8 cellular contexts compared by ENCODE assay signal in genomic region chr9:83957029-83957513, GRCh38. TPM values are rescaled to one million over a fixed set of nuclear protein-coding genes. Genes with fewer than 3 reads are reported as not detected.
A peak's percentile ranks its signal among the peaks of the same experiment; 100 is the strongest.
DNase-seq lines count a peak whose midpoint lies in the region; ATAC-seq and TF ChIP-seq lines count a peak whose summit lies in the region.

No MANE protein-coding gene starts in this region.

- TF ChIP-seq EP300 in tibial nerve (IDR thresholded peaks at IDR 0.05), result no peak

- H3K27ac ChIP-seq in tibial nerve, result peak overlapping the region; percentile 70 to 93 (median 90)

- no peak for DNase-seq in activated naive CD4-positive, alpha-beta T cell treated with anti-CD3 and anti-CD28 coated beads, Interleukin-2, amount 10 ng/mL, durations not matched to agents 7 days and 5 days
- no peak for DNase-seq in activated naive CD4-positive, alpha-beta T cell treated with Interleukin-2 at 50 U/mL for 16 hours
- DNase-seq in left colon (peak in 1 of 2 donors; percentile 31), tibial nerve (ENCODE audit: low spot score in 2 of 2) (no peak), GDM1 (lab: John Stamatoyannopoulos, UW) (no peak), NCI-H2107 (lab: John Stamatoyannopoulos, UW) (no peak)

- H3K9me3 ChIP-seq in tibial nerve, result no peaks in the 10 kb centered on the region

- H3K4me3 Mint-ChIP-seq in activated naive CD4-positive, alpha-beta T cell treated with anti-CD3 and anti-CD28 coated beads, Interleukin-2, amount 10 ng/mL, durations not matched to agents 7 days and 5 days, result peak overlapping the region; percentile 92
- peak overlapping the region; percentile 99 for H3K4me3 Mint-ChIP-seq in activated T-helper 17 cell treated with anti-CD3 and anti-CD28 coated beads, Interleukin-2, amount 50 U/mL, for 72 hours

- H3K27me3 Mint-ChIP-seq in activated naive CD4-positive, alpha-beta T cell treated with anti-CD3 and anti-CD28 coated beads, Interleukin-2, amount 10 ng/mL, durations not matched to agents 7 days and 5 days, result peaks cover 9% of the 10 kb centered on the region
- H3K27me3 Mint-ChIP-seq in activated T-helper 17 cell treated with anti-CD3 and anti-CD28 coated beads, Interleukin-2, amount 50 U/mL, for 72 hours, result no peaks in the 10 kb centered on the region

- peak overlapping the region; percentile 67 to 84 (median 73) for H3K4me3 ChIP-seq in tibial nerve

- H3K27me3 ChIP-seq in tibial nerve, result no peaks in the 10 kb centered on the region

- H3K36me3 ChIP-seq in tibial nerve, result peaks cover 0 to 24% (median 0%) of the 10 kb centered on the region in 3 donors

- peaks cover 11% of the 10 kb centered on the region for H3K36me3 Mint-ChIP-seq in activated naive CD4-positive, alpha-beta T cell treated with anti-CD3 and anti-CD28 coated beads, Interleukin-2, amount 10 ng/mL, durations not matched to agents 7 days and 5 days
- peaks cover 37% of the 10 kb centered on the region for H3K36me3 Mint-ChIP-seq in activated T-helper 17 cell treated with anti-CD3 and anti-CD28 coated beads, Interleukin-2, amount 50 U/mL, for 72 hours (ENCODE audit: low read depth)

- H3K27ac Mint-ChIP-seq in activated naive CD4-positive, alpha-beta T cell treated with anti-CD3 and anti-CD28 coated beads, Interleukin-2, amount 10 ng/mL, durations not matched to agents 7 days and 5 days, result peak overlapping the region; percentile 33
- H3K27ac Mint-ChIP-seq in activated T-helper 17 cell treated with anti-CD3 and anti-CD28 coated beads, Interleukin-2, amount 50 U/mL, for 72 hours, result peak overlapping the region; percentile 97

- 19 to 26% methylated on average over 12 of the region's 12 CpGs for WGBS in tibial nerve, 2 donors

- no peak for ATAC-seq in activated T-helper 17 cell treated with anti-CD3 and anti-CD28 coated beads, Interleukin-2, amount 50 U/mL, for 72 hours (replicated peaks)
- ATAC-seq in left colon (peak; percentile 47), GM21717 (IDR thresholded peaks at IDR 0.05; ENCODE audit: unreplicated experiment) (no peak)

- H3K4me1 Mint-ChIP-seq in activated naive CD4-positive, alpha-beta T cell treated with anti-CD3 and anti-CD28 coated beads, Interleukin-2, amount 10 ng/mL, durations not matched to agents 7 days and 5 days, result peaks cover 27% of the 10 kb centered on the region
- H3K4me1 Mint-ChIP-seq in activated T-helper 17 cell treated with anti-CD3 and anti-CD28 coated beads, Interleukin-2, amount 50 U/mL, for 72 hours, result peaks cover 6% of the 10 kb centered on the region

- TF ChIP-seq POLR2A in tibial nerve (IDR thresholded peaks at IDR 0.05), result no peak

- CTCF ChIA-PET in activated naive CD4-positive, alpha-beta T cell treated with anti-CD3 and anti-CD28 coated beads, Interleukin-2, amount 10 ng/mL, durations not matched to agents 7 days and 5 days (lab: Charles Lee), result no interaction called here

- intact Hi-C loops in left colon (cut with DNase I, micrococcal nuclease), result no loop called here

- no peaks in the 10 kb centered on the region for H3K9me3 Mint-ChIP-seq in activated naive CD4-positive, alpha-beta T cell treated with anti-CD3 and anti-CD28 coated beads, Interleukin-2, amount 10 ng/mL, durations not matched to agents 7 days and 5 days
- no peaks in the 10 kb centered on the region for H3K9me3 Mint-ChIP-seq in activated T-helper 17 cell treated with anti-CD3 and anti-CD28 coated beads, Interleukin-2, amount 50 U/mL, for 72 hours

- no peak for TF ChIP-seq CTCF in tibial nerve (IDR thresholded peaks at IDR 0.05)

- H3K4me1 ChIP-seq in tibial nerve, result peaks cover 0 to 18% (median 11%) of the 10 kb centered on the region in 4 donors

RNA-seq across cellular contexts. Expression of gene HNRNPK, which starts 22.9 kb away (rescaled TPM):
- total RNA-seq in activated T-helper 17 cell treated with anti-CD3 and anti-CD28 coated beads, Interleukin-2, amount 50 U/mL, for 72 hours, result 100 to 1,000 TPM; 542 to 767 TPM
- total RNA-seq in left colon (100 to 1,000 TPM; 376 to 418 TPM), tibial nerve (100 to 1,000 TPM; 282 to 404 (median 349) TPM)

RNA-seq across cellular contexts. Expression of gene RMI1, which starts 23.5 kb away (rescaled TPM):
- 10 to 100 TPM; 17.6 to 25.1 TPM for total RNA-seq in activated T-helper 17 cell treated with anti-CD3 and anti-CD28 coated beads, Interleukin-2, amount 50 U/mL, for 72 hours
- total RNA-seq in left colon (10 to 100 TPM in 1 of 2 donors, 1 to 10 TPM in 1; 9.4 to 13.1 TPM), tibial nerve (1 to 10 TPM; 1.8 to 5.2 (median 2.6) TPM)

RNA-seq across cellular contexts. Expression of gene KIF27, which starts 35.8 kb away (rescaled TPM):
- total RNA-seq in activated T-helper 17 cell treated with anti-CD3 and anti-CD28 coated beads, Interleukin-2, amount 50 U/mL, for 72 hours, result 1 to 10 TPM; 2.6 to 3.1 TPM
- total RNA-seq in left colon (1 to 10 TPM; 3.2 to 3.3 TPM), tibial nerve (10 to 100 TPM in 1 of 4 donors, 1 to 10 TPM in 3; 7.5 to 11.1 (median 9.9) TPM)
